Comparison of ENCODE assay signal across 2 cellular contexts in the genomic region with DNA sequence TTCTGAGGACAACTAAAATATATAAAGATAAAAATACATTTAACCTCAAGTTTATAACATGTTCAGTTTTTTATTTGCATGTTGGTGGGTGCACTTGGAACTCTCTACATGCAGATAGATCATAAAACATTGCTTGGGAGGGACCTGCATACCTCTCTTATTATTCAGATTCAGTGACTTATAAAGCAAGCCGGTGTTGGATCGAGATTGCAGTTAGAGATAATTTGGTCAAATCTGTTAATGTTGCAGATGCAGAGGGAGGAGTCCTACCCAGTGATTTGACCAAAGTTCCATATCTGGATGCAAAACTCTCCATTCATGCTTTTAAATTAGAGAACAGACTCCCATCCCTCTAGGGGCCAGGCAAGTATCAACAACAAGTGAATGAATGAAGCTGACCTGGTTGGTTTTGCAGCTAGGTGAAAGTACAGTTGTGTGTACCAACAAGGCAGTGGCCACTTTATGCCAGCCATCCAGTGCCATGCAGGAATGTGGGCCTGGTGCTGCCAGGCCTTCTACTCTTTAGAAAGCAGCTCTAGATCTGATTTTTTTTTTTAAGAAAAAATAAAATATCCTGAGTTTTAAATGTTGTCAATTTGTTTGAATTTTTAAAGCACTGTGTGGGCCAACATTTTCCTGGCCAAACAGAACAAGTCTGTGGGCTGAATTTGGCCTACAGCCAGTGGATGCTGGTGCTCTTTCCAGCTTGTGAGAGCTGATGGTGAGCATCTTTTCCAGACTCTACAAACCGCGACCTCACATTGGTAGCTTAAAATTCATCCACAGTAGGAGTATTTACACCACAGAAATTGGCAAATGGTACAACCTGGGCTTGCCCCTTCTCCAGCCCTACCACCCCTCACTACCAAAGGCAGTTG.
TF ChIP-seq lines count a peak whose summit lies in the region.

No MANE protein-coding gene starts in this region.

TF ChIP-seq in IMR-90, 13 proteins besides CTCF, POLR2A, EP300 and RAD21:
- TF ChIP-seq RFX5 (IDR thresholded peaks at IDR 0.05; ENCODE audit: low read depth, low read length): no peak
- no peak for TF ChIP-seq CEBPB (IDR thresholded peaks at IDR 0.05; ENCODE audit: low read depth, low read length)
- no peak for TF ChIP-seq MAZ (IDR thresholded peaks at IDR 0.05; ENCODE audit: borderline replicate concordance, low read depth, low read length)
TF ChIP-seq in IMR-90: peak in this region for 0.

TF ChIP-seq in GM12878, 131 proteins besides CTCF, POLR2A, EP300 and RAD21:
- TF ChIP-seq WRNIP1 (IDR thresholded peaks at IDR 0.05; ENCODE audit: borderline replicate concordance, low read depth, low read length) (no peak), BCL11A (IDR thresholded peaks at IDR 0.05; ENCODE audit: low read depth, low read length) (no peak), SRF (IDR thresholded peaks at IDR 0.05; ENCODE audit: low read depth in 2 of 2, low read length in 2 of 2) (no peak), CHD2 (IDR thresholded peaks at IDR 0.05; ENCODE audit: borderline replicate concordance, low read depth, low read length) (no peak), STAT1 (conservative IDR thresholded peaks at IDR 0.05) (no peak), BRCA1 (IDR thresholded peaks at IDR 0.05; ENCODE audit: low read depth, low read length) (no peak), NRF1 (conservative IDR thresholded peaks at IDR 0.05; ENCODE audit: low read depth, low read length) (no peak), SIX5 (IDR thresholded peaks at IDR 0.05; ENCODE audit: low read depth, low read length, severe bottlenecking) (no peak), FOXM1 (IDR thresholded peaks at IDR 0.05; ENCODE audit: low read depth, low read length) (no peak), ASH2L (IDR thresholded peaks at IDR 0.05; ENCODE audit: borderline replicate concordance, low read depth) (no peak), IKZF1 (conservative IDR thresholded peaks at IDR 0.05) (no peak), EED (IDR thresholded peaks at IDR 0.05; ENCODE audit: low read depth) (no peak)
- TF ChIP-seq, protein P1, sequence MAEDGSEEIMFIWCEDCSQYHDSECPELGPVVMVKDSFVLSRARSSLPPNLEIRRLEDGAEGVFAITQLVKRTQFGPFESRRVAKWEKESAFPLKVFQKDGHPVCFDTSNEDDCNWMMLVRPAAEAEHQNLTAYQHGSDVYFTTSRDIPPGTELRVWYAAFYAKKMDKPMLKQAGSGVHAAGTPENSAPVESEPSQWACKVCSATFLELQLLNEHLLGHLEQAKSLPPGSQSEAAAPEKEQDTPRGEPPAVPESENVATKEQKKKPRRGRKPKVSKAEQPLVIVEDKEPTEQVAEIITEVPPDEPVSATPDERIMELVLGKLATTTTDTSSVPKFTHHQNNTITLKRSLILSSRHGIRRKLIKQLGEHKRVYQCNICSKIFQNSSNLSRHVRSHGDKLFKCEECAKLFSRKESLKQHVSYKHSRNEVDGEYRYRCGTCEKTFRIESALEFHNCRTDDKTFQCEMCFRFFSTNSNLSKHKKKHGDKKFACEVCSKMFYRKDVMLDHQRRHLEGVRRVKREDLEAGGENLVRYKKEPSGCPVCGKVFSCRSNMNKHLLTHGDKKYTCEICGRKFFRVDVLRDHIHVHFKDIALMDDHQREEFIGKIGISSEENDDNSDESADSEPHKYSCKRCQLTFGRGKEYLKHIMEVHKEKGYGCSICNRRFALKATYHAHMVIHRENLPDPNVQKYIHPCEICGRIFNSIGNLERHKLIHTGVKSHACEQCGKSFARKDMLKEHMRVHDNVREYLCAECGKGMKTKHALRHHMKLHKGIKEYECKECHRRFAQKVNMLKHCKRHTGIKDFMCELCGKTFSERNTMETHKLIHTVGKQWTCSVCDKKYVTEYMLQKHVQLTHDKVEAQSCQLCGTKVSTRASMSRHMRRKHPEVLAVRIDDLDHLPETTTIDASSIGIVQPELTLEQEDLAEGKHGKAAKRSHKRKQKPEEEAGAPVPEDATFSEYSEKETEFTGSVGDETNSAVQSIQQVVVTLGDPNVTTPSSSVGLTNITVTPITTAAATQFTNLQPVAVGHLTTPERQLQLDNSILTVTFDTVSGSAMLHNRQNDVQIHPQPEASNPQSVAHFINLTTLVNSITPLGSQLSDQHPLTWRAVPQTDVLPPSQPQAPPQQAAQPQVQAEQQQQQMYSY (CRISPR knock-in tag; IDR thresholded peaks at IDR 0.05): no peak
